ENCODE assay signal across 1 cellular context in genomic region chr2:132633635-132634034, GRCh38.
TF ChIP-seq lines count a peak whose summit lies in the region.

No MANE protein-coding gene starts in this region.

TF ChIP-seq in HepG2, 621 proteins besides CTCF, POLR2A, EP300 and RAD21 (continued from another document):
- TF ChIP-seq TRIM22 (IDR thresholded peaks at IDR 0.05) (0 out of 2 replicates have a peak, but pooled peaks have one; percentile 66), ZNF746 (CRISPR knock-in tag; IDR thresholded peaks at IDR 0.05) (no peak), FOXA1 (IDR thresholded peaks at IDR 0.05) (peak; percentile 19; the same call in 1 of the 2 replicates), FOXA1 (CRISPR knock-in tag; IDR thresholded peaks at IDR 0.05) (no peak), ARNTL (CRISPR knock-in tag; IDR thresholded peaks at IDR 0.05) (no peak), ZNF30 (CRISPR knock-in tag; IDR thresholded peaks at IDR 0.05) (no peak), MNT (IDR thresholded peaks at IDR 0.05) (0 out of 2 replicates have a peak, but pooled peaks have one; percentile 5), SP1 (IDR thresholded peaks at IDR 0.05) (0 out of 2 replicates have a peak, but pooled peaks have one; percentile 32), SP1 (CRISPR knock-in tag; IDR thresholded peaks at IDR 0.05) (no peak), E2F2 (CRISPR knock-in tag; IDR thresholded peaks at IDR 0.05; ENCODE audit: borderline replicate concordance) (no peak), ZKSCAN5 (CRISPR knock-in tag; IDR thresholded peaks at IDR 0.05) (peak; percentile 63; the same call in 1 of the 2 replicates), GATAD1 (CRISPR knock-in tag; IDR thresholded peaks at IDR 0.05) (no peak), ZBTB49 (CRISPR knock-in tag; IDR thresholded peaks at IDR 0.05; ENCODE audit: borderline replicate concordance) (no peak), IKZF1 (IDR thresholded peaks at IDR 0.05) (0 out of 2 replicates have a peak, but pooled peaks have one; percentile 47), SP140L (CRISPR knock-in tag; IDR thresholded peaks at IDR 0.05; ENCODE audit: borderline replicate concordance) (no peak), NFKBIZ (CRISPR knock-in tag; IDR thresholded peaks at IDR 0.05) (no peak), NONO (IDR thresholded peaks at IDR 0.05) (0 out of 2 replicates have a peak, but pooled peaks have one; percentile 5), NONO (CRISPR knock-in tag; conservative IDR thresholded peaks at IDR 0.05) (no peak), CSRNP1 (CRISPR knock-in tag; IDR thresholded peaks at IDR 0.05) (no peak), ZBTB40 (IDR thresholded peaks at IDR 0.05) (no peak), ZBTB40 (CRISPR knock-in tag; IDR thresholded peaks at IDR 0.05) (no peak), MTA3 (CRISPR knock-in tag; IDR thresholded peaks at IDR 0.05) (no peak), PPARG (CRISPR knock-in tag; conservative IDR thresholded peaks at IDR 0.05) (no peak), ZNF749 (CRISPR knock-in tag; IDR thresholded peaks at IDR 0.05; ENCODE audit: borderline replicate concordance) (no peak), KLF13 (CRISPR knock-in tag; IDR thresholded peaks at IDR 0.05) (no peak), ZNF776 (CRISPR knock-in tag; IDR thresholded peaks at IDR 0.05) (0 out of 2 replicates have a peak, but pooled peaks have one; percentile 20), NKX3-1 (CRISPR knock-in tag; IDR thresholded peaks at IDR 0.05) (no peak), SAP130 (CRISPR knock-in tag; IDR thresholded peaks at IDR 0.05; ENCODE audit: low read depth) (no peak)
